Comparison of ENCODE assay signal across 9 cellular contexts in the genomic region with DNA sequence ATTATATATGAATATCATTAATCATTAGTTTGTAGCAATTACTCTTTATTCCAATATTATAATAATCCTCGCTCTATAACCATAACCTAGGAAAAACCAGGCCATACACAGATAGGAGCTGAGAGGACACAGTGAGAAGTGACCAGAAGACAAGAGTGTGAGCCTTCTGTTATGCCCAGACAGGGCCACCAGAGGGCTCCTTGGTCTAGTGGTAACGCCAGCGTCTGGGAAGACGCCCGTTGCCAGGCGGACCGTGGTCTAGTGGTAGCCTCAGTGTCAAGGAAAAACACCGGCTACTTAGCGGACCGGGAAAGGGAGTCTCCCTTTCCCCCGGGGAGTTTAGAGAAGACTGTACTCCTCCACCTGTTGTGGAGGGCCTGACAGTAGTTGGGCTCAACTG. TPM values are rescaled to one million over a fixed set of nuclear protein-coding genes. Genes with fewer than 3 reads are reported as not detected.
A peak's percentile ranks its signal among the peaks of the same experiment; 100 is the strongest.
DNase-seq lines count a peak whose midpoint lies in the region; ATAC-seq and TF ChIP-seq lines count a peak whose summit lies in the region.
"Not testable (repeated sequence)": the region's sequence is repeated elsewhere in the genome, so short reads cannot be mapped to it uniquely, and the experiment has no call there.
"Had no signal": no experiment of that assay in that cellular context is flagged by ENCODE, and none has a peak within 500 bp of the region (broad histone marks: within the 10 kb centered on the region; RNA-seq: fewer than 3 reads in every experiment).

No MANE protein-coding gene starts in this region.

- not testable (repeated sequence) for H3K4me3 Mint-ChIP-seq in Calu3 (ENCODE audit: low read depth, unreplicated experiment); T-helper 2 cell treated with Interferon-gamma antibody and Interleukin-4, amounts not matched to agents 5 μg/mL and 100 μg/mL, for 36 hours; nephron progenitor cell

- TF ChIP-seq CTCF in Calu3 (IDR thresholded peaks at IDR 0.05; ENCODE audit: unreplicated experiment) (peak; percentile 40), nephron progenitor cell (IDR thresholded peaks at IDR 0.05) (peak; percentile 31), thyroid gland (IDR thresholded peaks at IDR 0.05) (peak; percentile 9 to 50 (median 20))

- H3K9me3 Mint-ChIP-seq in Calu3 (ENCODE audit: low read depth, unreplicated experiment); T-helper 2 cell treated with Interferon-gamma antibody and Interleukin-4, amounts not matched to agents 5 μg/mL and 100 μg/mL, for 36 hours: not testable (repeated sequence)
- peaks cover 73% of the 10 kb centered on the region for H3K9me3 Mint-ChIP-seq in nephron progenitor cell

- H3K27me3 Mint-ChIP-seq in Calu3 (ENCODE audit: unreplicated experiment) (peaks cover 56% of the 10 kb centered on the region), nephron progenitor cell (ENCODE audit: low read depth, poor library complexity) (peaks cover 18% of the 10 kb centered on the region)
- peaks cover 25% of the 10 kb centered on the region for H3K27me3 Mint-ChIP-seq in T-helper 2 cell treated with Interferon-gamma antibody and Interleukin-4, amounts not matched to agents 5 μg/mL and 100 μg/mL, for 36 hours (ENCODE audit: low read depth)

- not testable (repeated sequence) for H3K27ac ChIP-seq in thyroid gland

- 19 to 30% methylated on average over 2 to 10 of the region's 11 CpGs for WGBS in thyroid gland, 2 donors

- not testable (repeated sequence) for H3K36me3 Mint-ChIP-seq in Calu3 (ENCODE audit: insufficient read depth, unreplicated experiment); T-helper 2 cell treated with Interferon-gamma antibody and Interleukin-4, amounts not matched to agents 5 μg/mL and 100 μg/mL, for 36 hours (ENCODE audit: low read depth); nephron progenitor cell (ENCODE audit: low read depth)

- not testable (repeated sequence) for H3K9me3 ChIP-seq in thyroid gland

- not testable (repeated sequence) for ATAC-seq in left cardiac atrium

- H3K27me3 ChIP-seq in thyroid gland = not testable (repeated sequence)

- not testable (repeated sequence) for H3K4me1 ChIP-seq in thyroid gland

- peak; percentile 52 for DNase-seq in Calu3
- peak; percentile 19 for DNase-seq in KBM-7
- DNase-seq in T-helper 2 cell treated with Interferon-gamma antibody and Interleukin-4, amounts not matched to agents 5 μg/mL and 100 μg/mL, for 36 hours (ENCODE audit: low spot score) = peak; percentile 8
- peak; percentile 65 for DNase-seq in activated effector memory CD4-positive, alpha-beta T cell treated with anti-CD3 and anti-CD28 coated beads, Interleukin-2, amount 50 U/mL, for 16 hours
- peak; percentile 8 for DNase-seq in dermis blood vessel endothelial cell
- DNase-seq in left cardiac atrium = peak; percentile 21
- DNase-seq in nephron progenitor cell = peak; percentile 12
- DNase-seq in thyroid gland = peak; percentile 20 to 31

- not testable (repeated sequence) for H3K4me3 ChIP-seq in thyroid gland (replicated peaks in 1 of 3)

- not testable (repeated sequence) for TF ChIP-seq POLR2A in thyroid gland (IDR thresholded peaks at IDR 0.05)

- not testable (repeated sequence) for H3K27ac Mint-ChIP-seq in Calu3 (ENCODE audit: unreplicated experiment); T-helper 2 cell treated with Interferon-gamma antibody and Interleukin-4, amounts not matched to agents 5 μg/mL and 100 μg/mL, for 36 hours; nephron progenitor cell

- CTCF ChIA-PET in Calu3 (lab: Charles Lee) = not testable (repeated sequence)

- not testable (repeated sequence) for BruUV-seq in Calu3 (replicated peaks; lab: Mats Ljungman, UMichigan)

- H3K36me3 ChIP-seq in thyroid gland = not testable (repeated sequence)

- H3K4me1 Mint-ChIP-seq in Calu3 (ENCODE audit: low read depth, unreplicated experiment); T-helper 2 cell treated with Interferon-gamma antibody and Interleukin-4, amounts not matched to agents 5 μg/mL and 100 μg/mL, for 36 hours (ENCODE audit: low read depth); nephron progenitor cell: not testable (repeated sequence)

- in situ Hi-C loops in KBM-7 (cut with MboI; ENCODE audit: low pct_unique_long_range_greater_than_20kb, low sequenced_read_pairs) = loop anchor here (25.0 kb wide), 1 partner anchor 231 kb away; no protein-coding TSS in a partner anchor

- intact Hi-C loops in Calu3 (cut with micrococcal nuclease; ENCODE audit: unreplicated experiment); left cardiac atrium (cut with DNase I); thyroid gland (cut with DNase I): not testable (repeated sequence)

RNA-seq across cellular contexts. Expression of gene CT55, which starts 35.2 kb away (rescaled TPM):
- total RNA-seq in Calu3 (2022) (not detected in 2 replicates), dermis blood vessel endothelial cell (not detected in 2 replicates), left cardiac atrium (not detected), thyroid gland (not detected)
- total RNA-seq: omental fat pad had no signal

RNA-seq across cellular contexts. Expression of gene ETDA, which starts 45.4 kb away (rescaled TPM):
- not detected in 2 replicates for total RNA-seq in Calu3 (2022)
- not detected in 2 replicates for total RNA-seq in dermis blood vessel endothelial cell
- total RNA-seq in left cardiac atrium = not detected
- not detected for total RNA-seq in thyroid gland
- total RNA-seq: omental fat pad had no signal

Comparison
In these comparisons a context has a peak if more than half of its experiments do, and no peak if none do; other contexts are left out.
1. DNase-seq: peak in every context shown above with its lines; median percentile 65 in activated effector memory CD4-positive, alpha-beta T cell treated with anti-CD3 and anti-CD28 coated beads, Interleukin-2, amount 50 U/mL, for 16 hours; 52 in Calu3; 26 in thyroid gland; 21 in left cardiac atrium; 19 in KBM-7; 12 in nephron progenitor cell; 8 in T-helper 2 cell treated with Interferon-gamma antibody and Interleukin-4, amounts not matched to agents 5 μg/mL and 100 μg/mL, for 36 hours; 8 in dermis blood vessel endothelial cell.